ENCODE assay signal across 8 cellular contexts in the genomic region with DNA sequence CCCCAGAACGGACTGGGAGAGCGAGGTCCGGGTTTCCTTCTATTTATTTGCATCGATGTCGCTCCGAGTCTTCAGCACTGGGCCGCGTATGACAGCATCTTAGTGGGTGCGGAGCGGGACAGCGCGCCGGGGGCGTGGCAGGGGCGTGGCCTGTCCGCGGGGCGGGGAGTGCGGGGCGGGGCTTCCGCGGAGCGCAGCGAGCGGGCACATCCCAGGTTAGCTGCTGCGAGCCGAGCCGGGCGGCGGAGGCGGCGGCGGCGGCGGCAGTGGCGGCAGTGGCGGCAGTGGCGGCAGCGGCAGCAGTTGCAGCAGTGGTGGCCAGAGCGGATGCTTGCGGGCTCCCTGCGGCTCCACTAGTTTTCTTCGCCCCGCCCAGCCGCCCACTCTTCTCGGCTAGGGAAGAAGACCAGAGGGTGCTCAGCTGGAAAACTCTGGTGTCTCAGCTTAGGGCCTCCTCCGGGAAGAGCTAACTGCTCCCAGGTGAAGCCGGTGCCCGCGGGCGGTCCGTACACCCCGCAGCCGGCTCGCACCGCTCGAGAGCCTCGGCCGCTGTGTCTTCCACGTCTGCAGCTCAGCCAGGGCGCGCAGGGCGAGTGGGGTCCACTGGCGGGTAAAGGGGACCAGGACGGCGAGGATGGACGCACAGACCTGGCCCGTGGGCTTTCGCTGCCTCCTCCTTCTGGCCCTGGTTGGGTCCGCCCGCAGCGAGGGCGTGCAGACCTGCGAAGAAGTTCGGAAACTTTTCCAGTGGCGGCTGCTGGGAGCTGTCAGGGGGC. TPM values are rescaled to one million over a fixed set of nuclear protein-coding genes. Genes with fewer than 3 reads are reported as not detected.
DNase-seq lines count a peak whose midpoint lies in the region; ATAC-seq and TF ChIP-seq lines count a peak whose summit lies in the region.

A gene (plus strand): TSS at position 209 of the 776 bp plus-strand sequence.

- no peak within 1 kb of the TSS for H3K27ac ChIP-seq in A673 (ENCODE audit: low read depth, low read length, poor library complexity, severe bottlenecking)
- no peak within 1 kb of the TSS for H3K27ac ChIP-seq in ectodermal cell (ENCODE audit: insufficient read depth, low read depth, low read length, poor library complexity, severe bottlenecking)

- intact Hi-C loops in A673 (cut with micrococcal nuclease; ENCODE audit: unreplicated experiment): no loop called here

- H3K9me3 ChIP-seq in A673 (ENCODE audit: low read depth, low read length, poor library complexity, severe bottlenecking): no peaks in the 10 kb centered on the region
- H3K9me3 ChIP-seq in ectodermal cell (ENCODE audit: control insufficient read depth, low read length): no peaks in the 10 kb centered on the region

- WGBS in ectodermal cell, 2 experiments: 1% methylated on average over 76 of the region's 76 CpGs

- no peaks in the 10 kb centered on the region for H3K36me3 ChIP-seq in A673 (ENCODE audit: insufficient read depth, low read length, poor library complexity, severe bottlenecking)
- H3K36me3 ChIP-seq in ectodermal cell (ENCODE audit: control insufficient read depth, insufficient read depth, low read length): no peaks in the 10 kb centered on the region

- DNase-seq in A673 (ENCODE audit: low spot score): peak; percentile 76
- peak; percentile 31 for DNase-seq in NCI-H345 treated with DMSO at 0.1 percent for 48 hours (lab: John Stamatoyannopoulos, UW; ENCODE audit: unreplicated experiment)
- peak; percentile 75 for DNase-seq in activated CD4-positive, alpha-beta T cell treated with anti-CD3 and anti-CD28 coated beads, Interleukin-2, amount 50 U/mL, for 4 hours
- peak; percentile 82 for DNase-seq in medulla oblongata (ENCODE audit: extremely low spot score)
- peak; percentile 54 for DNase-seq in stimulated activated CD8-positive, alpha-beta memory T cell treated with anti-CD3 and anti-CD28 coated beads, Interleukin-12 subunit alpha, Interleukin-12 subunit beta, amount 100 ng/mL, for 24 hours (ENCODE audit: extremely low read depth)

- peaks cover 70% of the 10 kb centered on the region for H3K27me3 ChIP-seq in A673 (replicated peaks; ENCODE audit: insufficient read depth, low read depth, low read length, poor library complexity)
- H3K27me3 ChIP-seq in ectodermal cell (ENCODE audit: control insufficient read depth, insufficient read depth, low read length, poor library complexity, severe bottlenecking): peaks cover 60% of the 10 kb centered on the region

- peaks cover 7% of the 10 kb centered on the region for H3K4me1 ChIP-seq in A673 (ENCODE audit: insufficient read depth, low read length, poor library complexity, severe bottlenecking)
- H3K4me1 ChIP-seq in ectodermal cell (ENCODE audit: control insufficient read depth, insufficient read depth, low read length): peaks cover 3% of the 10 kb centered on the region

- H3K4me3 ChIP-seq in A673 (ENCODE audit: low read depth, low read length, poor library complexity, severe bottlenecking) (peak within 1 kb of the TSS; percentile 44), ectodermal cell (ENCODE audit: insufficient read depth, low read depth, low read length) (peak within 1 kb of the TSS; percentile 63)

- no peak for TF ChIP-seq CTCF in A673 (conservative IDR thresholded peaks at IDR 0.05; ENCODE audit: low read depth, low read length)

- no TSS peak for BruUV-seq in A673 (replicated peaks; lab: Mats Ljungman, UMichigan)

- CTCF ChIA-PET in A673 (lab: Charles Lee): interaction anchor here (0.6 kb wide), 1 partner anchor 348 kb away, joined by 3 read pairs; no protein-coding TSS in a partner anchor

- peak; percentile 75 for ATAC-seq in GM18870 (IDR thresholded peaks at IDR 0.05; ENCODE audit: unreplicated experiment)
- ATAC-seq in HG03066 (IDR thresholded peaks at IDR 0.05; ENCODE audit: low read depth, unreplicated experiment): peak; percentile 91

- POLR2A ChIA-PET in A673 (lab: Charles Lee; ENCODE audit: low non-redundant PET): no interaction called here

RNA-seq across cellular contexts. Expression of the gene that starts here (rescaled TPM):
- 0.21 TPM in 1 of 2 replicates, not detected in the other for total RNA-seq in A673 (2021)
- polyA plus RNA-seq in ectodermal cell (2013, experiment 1 of 4): 0.83 TPM
- 0.68 TPM for polyA plus RNA-seq in ectodermal cell (2013, experiment 2 of 4)
- 0.75 TPM for polyA plus RNA-seq in ectodermal cell (2013, experiment 3 of 4)
- 0.89 TPM for polyA plus RNA-seq in ectodermal cell (2013, experiment 4 of 4)

Comparison
In these comparisons a context has a peak if more than half of its experiments do, and no peak if none do; other contexts are left out.
1. Peak in DNase-seq and H3K4me3 ChIP-seq in A673; RNA of the gene not detected or under 1 TPM.
2. DNase-seq: peak in every context shown above with its lines; median percentile 82 in medulla oblongata; 76 in A673; 75 in activated CD4-positive, alpha-beta T cell treated with anti-CD3 and anti-CD28 coated beads, Interleukin-2, amount 50 U/mL, for 4 hours; 54 in stimulated activated CD8-positive, alpha-beta memory T cell treated with anti-CD3 and anti-CD28 coated beads, Interleukin-12 subunit alpha, Interleukin-12 subunit beta, amount 100 ng/mL, for 24 hours; 31 in NCI-H345 treated with DMSO at 0.1 percent for 48 hours.